11 cellular contexts compared by ENCODE assay signal in genomic region chr4:103012085-103012484, GRCh38. TPM values are rescaled to one million over a fixed set of nuclear protein-coding genes. Genes with fewer than 3 reads are reported as not detected.
A peak's percentile ranks its signal among the peaks of the same experiment; 100 is the strongest.
DNase-seq lines count a peak whose midpoint lies in the region; ATAC-seq and TF ChIP-seq lines count a peak whose summit lies in the region.
"Had no signal": no experiment of that assay in that cellular context is flagged by ENCODE, and none has a peak within 500 bp of the region (broad histone marks: within the 10 kb centered on the region; RNA-seq: fewer than 3 reads in every experiment).

No MANE protein-coding gene starts in this region.

- no peak overlapping the region for H2AFZ ChIP-seq in IMR-90 (replicated peaks; ENCODE audit: low read length, poor library complexity)

- H3K79me1 ChIP-seq in IMR-90 (ENCODE audit: low read depth in 1 of 2, low read length in 2 of 2): no peaks in the 10 kb centered on the region

- H2AK5ac ChIP-seq in IMR-90 (ENCODE audit: low read depth, low read length): no peak overlapping the region

- DNase-seq in IMR-90 (peak; percentile 83), cardiac fibroblast (ENCODE audit: low read depth in 2 of 2) (peak; percentile 73 to 83), kidney glomerular epithelial cell (lab: John Stamatoyannopoulos, UW) (peak; percentile 43), T-helper 1 cell (no peak), NCI-H1048 (lab: John Stamatoyannopoulos, UW) (no peak), dermis blood vessel endothelial cell (no peak)
- DNase-seq: activated T-cell treated with anti-CD3 and anti-CD28 coated beads, Interleukin-2, amount 50 U/mL, for 72 hours; NCI-H510A had no signal

- no peak overlapping the region for H3K23ac ChIP-seq in IMR-90 (ENCODE audit: low read depth, low read length)

- BruUV-seq in IMR-90 (replicated peaks; lab: Mats Ljungman, UMichigan): no TSS peak

- H2BK5ac ChIP-seq in IMR-90 (ENCODE audit: low read depth, low read length, poor library complexity, severe bottlenecking): no peak overlapping the region

- no peak overlapping the region for H3K4me2 ChIP-seq in IMR-90 (ENCODE audit: low read depth, low read length)

- no peak overlapping the region for H2BK15ac ChIP-seq in IMR-90 (ENCODE audit: low read depth, low read length)

- H4K5ac ChIP-seq in IMR-90 (ENCODE audit: low read depth, low read length): no peak overlapping the region

- H3K4me3 ChIP-seq in IMR-90 (ENCODE audit: insufficient read depth, low read depth, low read length) (no peak overlapping the region), cardiac fibroblast (replicated peaks in 1 of 2; ENCODE audit: low read depth in 2 of 2, low read length in 2 of 2) (no peak overlapping the region)

- H3K9ac ChIP-seq in IMR-90 (ENCODE audit: low read depth, low read length): no peak overlapping the region

- no peak overlapping the region for H3K56ac ChIP-seq in IMR-90 (ENCODE audit: extremely low read depth, insufficient read depth, low read length)

- dilution Hi-C loops in IMR-90 (cut with HindIII; ENCODE audit: low sequenced_read_pairs, unreplicated experiment): loop anchor here (25.0 kb wide), 1 partner anchor 400 kb away; no protein-coding TSS in a partner anchor

- H2AK9ac ChIP-seq in IMR-90 (replicated peaks; ENCODE audit: low read depth, low read length, poor library complexity): no peak overlapping the region

- peak; percentile 47 for ATAC-seq in IMR-90 (ENCODE audit: low read depth)
- ATAC-seq in HG02798 (IDR thresholded peaks at IDR 0.05; ENCODE audit: poor library complexity, unreplicated experiment): no peak
- ATAC-seq: activated T-cell treated with anti-CD3 and anti-CD28 coated beads, Interleukin-2, amount 50 U/mL, for 72 hours had no signal

- no peaks in the 10 kb centered on the region for H3K27me3 ChIP-seq in IMR-90 (ENCODE audit: control insufficient read depth, insufficient read depth, low read length)

- TF ChIP-seq CTCF in IMR-90 (conservative IDR thresholded peaks at IDR 0.05; ENCODE audit: low read depth, low read length) (no peak), cardiac fibroblast (IDR thresholded peaks at IDR 0.05; ENCODE audit: low read depth, low read length) (no peak)

- POLR2A ChIA-PET in IMR-90 (lab: Charles Lee; ENCODE audit: unreplicated experiment): no interaction called here

- no peak for TF ChIP-seq POLR2A in IMR-90 (IDR thresholded peaks at IDR 0.05; ENCODE audit: low read depth, low read length)

- H3K4ac ChIP-seq in IMR-90 (ENCODE audit: low read depth, low read length): no peak overlapping the region

- H2BK120ac ChIP-seq in IMR-90 (ENCODE audit: low read depth, low read length): no peak overlapping the region

- TF ChIP-seq RAD21 in IMR-90 (IDR thresholded peaks at IDR 0.05; ENCODE audit: low read length): no peak

- H4K91ac ChIP-seq in IMR-90 (ENCODE audit: insufficient read depth, low read depth, low read length): no peak overlapping the region

- H4K8ac ChIP-seq in IMR-90 (ENCODE audit: low read depth in 2 of 2, low read length in 2 of 2): no peak overlapping the region

- CTCF ChIA-PET in IMR-90 (lab: Yijun Ruan, JAX): no interaction called here

- H4K20me1 ChIP-seq in IMR-90 (ENCODE audit: insufficient read depth, low read length): no peaks in the 10 kb centered on the region

- H3K36me3 ChIP-seq in IMR-90 (ENCODE audit: control insufficient read depth, insufficient read depth, low read length): no peaks in the 10 kb centered on the region

- no peak overlapping the region for H3K18ac ChIP-seq in IMR-90 (ENCODE audit: low read depth, low read length)

- H3K9me3 ChIP-seq in IMR-90 (ENCODE audit: control insufficient read depth, insufficient read depth, low read length): no peaks in the 10 kb centered on the region

- no CpG with 5 or more reads among the region's 1 CpG for WGBS in IMR-90 (ENCODE audit: extremely low coverage in 2 of 2, insufficient read length in 1 of 2), 2 experiments

- peaks cover 7% of the 10 kb centered on the region; the same call in 1 of the 2 replicates for H3K9me1 ChIP-seq in IMR-90 (ENCODE audit: insufficient read depth, low read length)

- no peak overlapping the region for H2BK20ac ChIP-seq in IMR-90 (ENCODE audit: low read depth, low read length)

- H3K27ac ChIP-seq in IMR-90 (ENCODE audit: insufficient read depth, low read length): no peak overlapping the region
- peak overlapping the region; percentile 44 for H3K27ac ChIP-seq in temporal lobe (ENCODE audit: low read depth, low read length)

- intact Hi-C loops in IMR-90 (cut with micrococcal nuclease): loop anchor here (5.0 kb wide), 1 partner anchor 510 kb away; the partner anchor contains the start of gene NFKB1

- in situ Hi-C loops in IMR-90 (cut with MboI; ENCODE audit: low sequenced_read_pairs): no loop called here

- peaks cover 10% of the 10 kb centered on the region for H3K4me1 ChIP-seq in IMR-90 (ENCODE audit: control insufficient read depth, insufficient read depth, low read length)

- no peak overlapping the region for H3K14ac ChIP-seq in IMR-90 (replicated peaks; ENCODE audit: low read depth, low read length)

TF ChIP-seq in IMR-90, 13 proteins besides CTCF, POLR2A, EP300 and RAD21:
- TF ChIP-seq CEBPB (IDR thresholded peaks at IDR 0.05; ENCODE audit: low read depth, low read length) (0 out of 2 replicates have a peak, but pooled peaks have one; percentile 6), ELK1 (IDR thresholded peaks at IDR 0.05; ENCODE audit: borderline replicate concordance, low read depth, low read length) (no peak)

RNA-seq across cellular contexts. Expression of gene SLC9B1, which starts 7.4 kb away (rescaled TPM):
- total RNA-seq in IMR-90 (2012; rRNA removed): 0.18 and 0.28 TPM in 2 replicates
- 0.07 TPM in 1 of 2 replicates, not detected in the other for polyA plus RNA-seq in IMR-90 (2012; rRNA removed)
- polyA plus RNA-seq in IMR-90 (2012; cell fraction: cytosol; rRNA removed): 0.26 TPM in 1 of 2 replicates, not detected in the other
- 0.15 TPM in 1 of 2 replicates, not detected in the other for polyA plus RNA-seq in IMR-90 (2012; cell fraction: nucleus; rRNA removed; ENCODE audit: low replicate concordance)
- 6.4 TPM for total RNA-seq in temporal lobe
- 0.09 TPM in 1 of 2 replicates, not detected in the other for total RNA-seq in dermis blood vessel endothelial cell
- total RNA-seq: Daoy had no signal

Comparison
In these comparisons a context has a peak if more than half of its experiments do, and no peak if none do; other contexts are left out.
1. DNase-seq: peak in IMR-90 (single experiment), cardiac fibroblast (2 of 2) and kidney glomerular epithelial cell (single experiment); none in T-helper 1 cell (0 of 5), NCI-H1048 (single experiment) and dermis blood vessel endothelial cell (single experiment).